ENCODE assay signal across 19 cellular contexts in the genomic region with DNA sequence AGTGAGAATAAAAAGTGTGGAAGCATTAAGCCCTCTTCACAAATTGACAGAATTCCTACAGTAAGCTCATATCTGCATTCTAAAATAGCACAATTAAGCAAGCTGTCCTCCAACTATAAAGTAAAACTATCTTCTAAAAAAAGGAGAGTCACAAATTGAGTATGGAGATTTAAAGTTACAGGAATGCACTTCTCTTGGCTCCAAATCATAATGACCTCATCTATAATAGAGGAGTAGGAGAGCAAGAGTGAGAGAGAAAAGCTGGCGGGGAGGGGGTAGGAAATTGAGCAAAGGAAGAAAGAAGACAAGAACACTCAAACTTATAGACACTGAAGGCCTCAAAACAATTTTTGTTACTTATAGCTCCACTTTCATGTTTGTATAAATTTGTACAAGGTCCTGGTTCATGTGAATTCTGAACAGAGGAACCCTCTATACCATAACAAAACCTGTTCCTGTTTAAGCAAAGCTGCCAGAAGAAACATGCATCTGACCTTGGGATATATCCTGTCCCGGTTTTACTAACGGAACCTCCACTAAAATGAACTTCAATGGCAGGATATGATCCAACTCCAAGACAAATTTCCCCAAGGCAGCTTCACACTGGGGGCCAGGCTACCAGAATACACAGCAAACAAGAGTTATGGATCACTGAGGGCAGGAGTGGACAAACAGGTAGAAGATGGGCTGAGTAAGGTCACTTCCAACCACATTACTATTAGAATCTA. TPM values are rescaled to one million over a fixed set of nuclear protein-coding genes. Genes with fewer than 3 reads are reported as not detected.
DNase-seq lines count a peak whose midpoint lies in the region; ATAC-seq and TF ChIP-seq lines count a peak whose summit lies in the region.
"Had no signal": no experiment of that assay in that cellular context is flagged by ENCODE, and none has a peak within 500 bp of the region (broad histone marks: within the 10 kb centered on the region; RNA-seq: fewer than 3 reads in every experiment).

No MANE protein-coding gene starts in this region.

- H3K14ac ChIP-seq in trophoblast cell (ENCODE audit: low read length): no peak overlapping the region

- H3K9ac ChIP-seq in trophoblast cell (ENCODE audit: low read length): no peak overlapping the region

- H3K36me3 Mint-ChIP-seq in HFFc6 (ENCODE audit: low read depth): no peaks in the 10 kb centered on the region
- no peaks in the 10 kb centered on the region for H3K36me3 Mint-ChIP-seq in activated CD4-positive, alpha-beta T cell treated with anti-CD3 and anti-CD28 coated beads, Interleukin-2, amount 10 ng/mL, durations not matched to agents 7 days and 5 days (ENCODE audit: low read depth)
- H3K36me3 Mint-ChIP-seq: brain had no signal

- no peaks in the 10 kb centered on the region for H3K9me3 ChIP-seq in trophoblast cell (ENCODE audit: insufficient read depth, low read depth, low read length)

- no peak overlapping the region for H2AFZ ChIP-seq in trophoblast cell (ENCODE audit: insufficient read depth, low read length, poor library complexity)
- H2AFZ ChIP-seq: GM23338 had no signal

- H3K36me3 ChIP-seq in trophoblast cell (ENCODE audit: control insufficient read depth in 1 of 2, insufficient read depth in 2 of 2, low read length in 2 of 2): no peaks in the 10 kb centered on the region

- H3K4me1 Mint-ChIP-seq in HFFc6 (ENCODE audit: low read depth): peaks cover 21% of the 10 kb centered on the region
- no peaks in the 10 kb centered on the region for H3K4me1 Mint-ChIP-seq in activated CD4-positive, alpha-beta T cell treated with anti-CD3 and anti-CD28 coated beads, Interleukin-2, amount 10 ng/mL, durations not matched to agents 7 days and 5 days
- H3K4me1 Mint-ChIP-seq: brain, GM23338 had no signal

- H3K23ac ChIP-seq in trophoblast cell (ENCODE audit: low read length): no peak overlapping the region

- no peak overlapping the region for H3K27ac ChIP-seq in trophoblast cell (ENCODE audit: low read depth, low read length)
- H3K27ac ChIP-seq: C4-2B had no signal

- ATAC-seq in SK-N-SH treated with all-trans-retinoic acid at 6 μM for 48 hours (peak; percentile 70), HG02938 (IDR thresholded peaks at IDR 0.05; ENCODE audit: unreplicated experiment) (no peak)
- ATAC-seq: GM23338, left lobe of liver had no signal

- H4K8ac ChIP-seq in trophoblast cell (ENCODE audit: low read depth, low read length): no peak overlapping the region

- DNase-seq in HFFc6 (peak; percentile 5), fibroblast of peridontal ligament (ENCODE audit: extremely low read depth) (peak; percentile 47), trophoblast cell (no peak), HK-2 (ENCODE audit: unreplicated experiment) (no peak), DMS114 treated with DMSO at 0.1 percent for 48 hours (lab: John Stamatoyannopoulos, UW; ENCODE audit: unreplicated experiment) (no peak)
- no peak for DNase-seq in activated CD4-positive, alpha-beta T cell treated with anti-CD3 and anti-CD28 coated beads, Interleukin-2, amount 10 ng/mL, durations not matched to agents 7 days and 5 days
- DNase-seq: activated CD4-positive, CD25-positive, alpha-beta regulatory T cell treated with anti-CD3 and anti-CD28 coated beads, Interleukin-2, amount 50 U/mL, for 72 hours; activated CD8-positive, alpha-beta memory T cell treated with anti-CD3 and anti-CD28 coated beads, Interleukin-2, amount 50 U/mL, for 4 hours; activated naive CD4-positive, alpha-beta T cell; DMS79 treated with DMSO at 0.1 percent for 48 hours; NCI-H1417 treated with DMSO at 0.1 percent for 48 hours; SIG-M5 had no signal

- peaks cover 1% of the 10 kb centered on the region for H3K79me2 ChIP-seq in trophoblast cell (ENCODE audit: control insufficient read depth, insufficient read depth, low read length, poor library complexity)

- no peak overlapping the region for H2BK12ac ChIP-seq in trophoblast cell (ENCODE audit: low read length)

- no peak overlapping the region for H3K4me3 ChIP-seq in trophoblast cell (ENCODE audit: low read depth, low read length)
- H3K4me3 ChIP-seq: GM23338 had no signal

- no peak overlapping the region for H3K4me2 ChIP-seq in trophoblast cell (ENCODE audit: low read length)
- H3K4me2 ChIP-seq: GM23338 had no signal

- WGBS in trophoblast cell (ENCODE audit: extremely low coverage, insufficient coverage, insufficient read length): no CpG with 5 or more reads among the region's 3 CpGs

- H3K27me3 Mint-ChIP-seq in HFFc6 (ENCODE audit: insufficient read depth): no peaks in the 10 kb centered on the region; the same call in 1 of the 2 replicates
- no peaks in the 10 kb centered on the region for H3K27me3 Mint-ChIP-seq in activated CD4-positive, alpha-beta T cell treated with anti-CD3 and anti-CD28 coated beads, Interleukin-2, amount 10 ng/mL, durations not matched to agents 7 days and 5 days
- H3K27me3 Mint-ChIP-seq: brain; stimulated activated naive CD8-positive, alpha-beta T cell treated with anti-CD3 and anti-CD28 coated beads, Interleukin-15, Interleukin-2, amounts not matched to agents 100 ng/mL and 50 ng/mL, for 24 hours had no signal

- H4K91ac ChIP-seq in trophoblast cell (ENCODE audit: low read depth, low read length): no peak overlapping the region

- H2BK120ac ChIP-seq in trophoblast cell (ENCODE audit: insufficient read depth, low read length, poor library complexity): no peak overlapping the region

- H2BK5ac ChIP-seq in trophoblast cell (ENCODE audit: low read depth, low read length, poor library complexity): no peak overlapping the region

- H3K27ac Mint-ChIP-seq in HFFc6: no peak overlapping the region
- no peak overlapping the region for H3K27ac Mint-ChIP-seq in activated CD4-positive, alpha-beta T cell treated with anti-CD3 and anti-CD28 coated beads, Interleukin-2, amount 10 ng/mL, durations not matched to agents 7 days and 5 days
- H3K27ac Mint-ChIP-seq: brain; GM23338; stimulated activated naive CD8-positive, alpha-beta T cell treated with anti-CD3 and anti-CD28 coated beads, Interleukin-15, Interleukin-2, amounts not matched to agents 100 ng/mL and 50 ng/mL, for 24 hours had no signal

- no peaks in the 10 kb centered on the region for H3K27me3 ChIP-seq in trophoblast cell (ENCODE audit: insufficient read depth, low read length)

- TF ChIP-seq CTCF in HFFc6 (IDR thresholded peaks at IDR 0.05): no peak

- H3K79me1 ChIP-seq in trophoblast cell (ENCODE audit: low read length): peaks cover 20% of the 10 kb centered on the region

- H4K12ac ChIP-seq in trophoblast cell (ENCODE audit: low read depth, low read length): no peak overlapping the region

- POLR2A ChIA-PET in activated CD4-positive, alpha-beta T cell treated with anti-CD3 and anti-CD28 coated beads, Interleukin-2, amount 10 ng/mL, durations not matched to agents 7 days and 5 days (lab: Charles Lee): no interaction called here

- H3K4ac ChIP-seq in trophoblast cell (ENCODE audit: low read depth, low read length): peak overlapping the region; percentile 2

- H2AK5ac ChIP-seq in trophoblast cell (ENCODE audit: low read length): no peak overlapping the region

- H3K4me3 Mint-ChIP-seq in HFFc6: no peak overlapping the region
- H3K4me3 Mint-ChIP-seq in activated CD4-positive, alpha-beta T cell treated with anti-CD3 and anti-CD28 coated beads, Interleukin-2, amount 10 ng/mL, durations not matched to agents 7 days and 5 days: no peak overlapping the region
- H3K4me3 Mint-ChIP-seq: brain; GM23338; stimulated activated naive CD8-positive, alpha-beta T cell treated with anti-CD3 and anti-CD28 coated beads, Interleukin-15, Interleukin-2, amounts not matched to agents 100 ng/mL and 50 ng/mL, for 24 hours had no signal

- H3K4me1 ChIP-seq in trophoblast cell (ENCODE audit: control insufficient read depth in 1 of 2, insufficient read depth in 2 of 2, low read length in 2 of 2): peaks cover 17 to 24% of the 10 kb centered on the region in 2 experiments

- no peak overlapping the region for H3K18ac ChIP-seq in trophoblast cell (ENCODE audit: low read length)

- H3K9me3 Mint-ChIP-seq in HFFc6: no peaks in the 10 kb centered on the region
- H3K9me3 Mint-ChIP-seq in activated CD4-positive, alpha-beta T cell treated with anti-CD3 and anti-CD28 coated beads, Interleukin-2, amount 10 ng/mL, durations not matched to agents 7 days and 5 days: peaks cover 2% of the 10 kb centered on the region
- H3K9me3 Mint-ChIP-seq: brain; GM23338; stimulated activated naive CD8-positive, alpha-beta T cell treated with anti-CD3 and anti-CD28 coated beads, Interleukin-15, Interleukin-2, amounts not matched to agents 100 ng/mL and 50 ng/mL, for 24 hours had no signal

- CTCF ChIA-PET in activated CD4-positive, alpha-beta T cell treated with anti-CD3 and anti-CD28 coated beads, Interleukin-2, amount 10 ng/mL, durations not matched to agents 7 days and 5 days (lab: Charles Lee): interaction anchor here (0.7 kb wide), 1 partner anchor 10 kb away, joined by 4 read pairs; no protein-coding TSS in a partner anchor

TF ChIP-seq in SK-N-SH treated with all-trans-retinoic acid at 6 μM for 48 hours, 23 proteins besides CTCF, POLR2A, EP300 and RAD21:
- TF ChIP-seq ZFP30 (CRISPR knock-in tag; IDR thresholded peaks at IDR 0.05): no peak
- TF ChIP-seq, protein P1, sequence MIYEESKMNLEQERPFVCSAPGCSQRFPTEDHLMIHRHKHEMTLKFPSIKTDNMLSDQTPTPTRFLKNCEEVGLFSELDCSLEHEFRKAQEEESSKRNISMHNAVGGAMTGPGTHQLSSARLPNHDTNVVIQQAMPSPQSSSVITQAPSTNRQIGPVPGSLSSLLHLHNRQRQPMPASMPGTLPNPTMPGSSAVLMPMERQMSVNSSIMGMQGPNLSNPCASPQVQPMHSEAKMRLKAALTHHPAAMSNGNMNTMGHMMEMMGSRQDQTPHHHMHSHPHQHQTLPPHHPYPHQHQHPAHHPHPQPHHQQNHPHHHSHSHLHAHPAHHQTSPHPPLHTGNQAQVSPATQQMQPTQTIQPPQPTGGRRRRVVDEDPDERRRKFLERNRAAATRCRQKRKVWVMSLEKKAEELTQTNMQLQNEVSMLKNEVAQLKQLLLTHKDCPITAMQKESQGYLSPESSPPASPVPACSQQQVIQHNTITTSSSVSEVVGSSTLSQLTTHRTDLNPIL (CRISPR knock-in tag; IDR thresholded peaks at IDR 0.05; ENCODE audit: low read depth): peak; percentile 49; the same call in 1 of the 2 replicates
- TF ChIP-seq TOX (CRISPR knock-in tag; IDR thresholded peaks at IDR 0.05; ENCODE audit: borderline replicate concordance): no peak
- peak; percentile 77 for TF ChIP-seq ISL1 (CRISPR knock-in tag; IDR thresholded peaks at IDR 0.05)
- 0 out of 2 replicates have a peak, but pooled peaks have one; percentile 24 for TF ChIP-seq ZFP3 (CRISPR knock-in tag; IDR thresholded peaks at IDR 0.05)

RNA-seq across cellular contexts. Expression of a gene that starts 37.2 kb away (rescaled TPM):
- total RNA-seq in HFFc6 (2021; fragmentation: NEBNext Ultra II Directional; extraction: Animal tissue kit (Norgen Biotek cat#: 25700)): 1 to 10 TPM; 7.0 to 9.7 (median 7.7) TPM
- 57.7 and 60.4 TPM in 2 replicates for polyA plus RNA-seq in trophoblast cell (2013)
- total RNA-seq in activated CD4-positive, alpha-beta T cell treated with anti-CD3 and anti-CD28 coated beads, Interleukin-2, amount 10 ng/mL, durations not matched to agents 7 days and 5 days: 1 to 10 TPM; 7.7 to 7.8 TPM

Comparison
In these comparisons a context has a peak if more than half of its experiments do, and no peak if none do; other contexts are left out.
1. DNase-seq: peak in HFFc6 (single experiment) and fibroblast of peridontal ligament (single experiment); none in trophoblast cell (0 of 2), activated CD4-positive, alpha-beta T cell treated with anti-CD3 and anti-CD28 coated beads, Interleukin-2, amount 10 ng/mL, durations not matched to agents 7 days and 5 days (single experiment), HK-2 (single experiment) and DMS114 treated with DMSO at 0.1 percent for 48 hours (single experiment).